ENCODE assay signal across 9 cellular contexts in genomic region chr15:45376967-45377629, GRCh38. TPM values are rescaled to one million over a fixed set of nuclear protein-coding genes. Genes with fewer than 3 reads are reported as not detected.
A peak's percentile ranks its signal among the peaks of the same experiment; 100 is the strongest.
DNase-seq lines count a peak whose midpoint lies in the region; ATAC-seq, FAIRE-seq and TF ChIP-seq lines count a peak whose summit lies in the region.
"Had no signal": no experiment of that assay in that cellular context is flagged by ENCODE, and none has a peak within 500 bp of the region (broad histone marks: within the 10 kb centered on the region; RNA-seq: fewer than 3 reads in every experiment).

No MANE protein-coding gene starts in this region.

- no peaks in the 10 kb centered on the region for H4K20me1 ChIP-seq in astrocyte (ENCODE audit: insufficient read depth, low read length)

- DNase-seq in activated CD8-positive, alpha-beta memory T cell treated with anti-CD3 and anti-CD28 coated beads, Interleukin-2, amount 10 ng/mL, durations not matched to agents 7 days and 5 days, result no peak
- DNase-seq in activated CD8-positive, alpha-beta memory T cell treated with anti-CD3 and anti-CD28 coated beads for 24 hours, result no peak
- DNase-seq in astrocyte (ENCODE audit: low read depth), result no peak
- no peak for DNase-seq in testis
- DNase-seq in SW 1271 (lab: John Stamatoyannopoulos, UW), result no peak
- DNase-seq in KG1 (lab: John Stamatoyannopoulos, UW), result no peak
- DNase-seq: NCI-H1048 had no signal

- H3K4me1 Mint-ChIP-seq in activated CD8-positive, alpha-beta memory T cell treated with anti-CD3 and anti-CD28 coated beads, Interleukin-2, amount 10 ng/mL, durations not matched to agents 7 days and 5 days, result peaks cover 18% of the 10 kb centered on the region
- peaks cover 14% of the 10 kb centered on the region for H3K4me1 Mint-ChIP-seq in astrocyte (ENCODE audit: low read depth, unreplicated experiment)

- H3K9ac ChIP-seq in astrocyte (ENCODE audit: low read length), result peak overlapping the region; percentile 54

- H3K4me3 ChIP-seq in astrocyte (ENCODE audit: insufficient read depth, low read depth, low read length), result peak overlapping the region; percentile 54
- H3K4me3 ChIP-seq in mesodermal cell (ENCODE audit: extremely low read depth, insufficient read depth, low read length, poor library complexity, severe bottlenecking), result peak overlapping the region; percentile 47
- H3K4me3 ChIP-seq in testis, result peak overlapping the region; percentile 69 to 78

- H3K4me2 ChIP-seq in astrocyte (ENCODE audit: low read length), result peak overlapping the region; percentile 98

- no peaks in the 10 kb centered on the region for H3K79me2 ChIP-seq in astrocyte (ENCODE audit: insufficient read depth, low read length)

- H2AFZ ChIP-seq in astrocyte (ENCODE audit: low read depth, low read length), result peak overlapping the region; percentile 96

- no peak overlapping the region for H3K27ac Mint-ChIP-seq in activated CD8-positive, alpha-beta memory T cell treated with anti-CD3 and anti-CD28 coated beads, Interleukin-2, amount 10 ng/mL, durations not matched to agents 7 days and 5 days
- H3K27ac Mint-ChIP-seq in astrocyte (ENCODE audit: unreplicated experiment), result no peak overlapping the region

- TF ChIP-seq CTCF in astrocyte (IDR thresholded peaks at IDR 0.05; ENCODE audit: insufficient read depth, low read depth, low read length) (no peak), testis (IDR thresholded peaks at IDR 0.05) (no peak)

- no peaks in the 10 kb centered on the region for H3K9me3 ChIP-seq in astrocyte (ENCODE audit: insufficient read depth, low read depth, low read length)
- H3K9me3 ChIP-seq in mesodermal cell (ENCODE audit: control insufficient read depth, low read length), result no peaks in the 10 kb centered on the region
- H3K9me3 ChIP-seq in testis, result no peaks in the 10 kb centered on the region

- no peak overlapping the region for H3K27ac ChIP-seq in astrocyte (ENCODE audit: low read depth, low read length)
- no peak overlapping the region for H3K27ac ChIP-seq in mesodermal cell (ENCODE audit: low read depth, low read length, severe bottlenecking)
- H3K27ac ChIP-seq in testis, result peak overlapping the region in 1 of 2 donors; percentile 79

- no peaks in the 10 kb centered on the region for H3K9me3 Mint-ChIP-seq in activated CD8-positive, alpha-beta memory T cell treated with anti-CD3 and anti-CD28 coated beads, Interleukin-2, amount 10 ng/mL, durations not matched to agents 7 days and 5 days (ENCODE audit: low read depth)
- H3K9me3 Mint-ChIP-seq in astrocyte (ENCODE audit: unreplicated experiment), result no peaks in the 10 kb centered on the region

- H3K36me3 ChIP-seq in astrocyte (ENCODE audit: insufficient read depth, low read length) (no peaks in the 10 kb centered on the region), mesodermal cell (ENCODE audit: control insufficient read depth, insufficient read depth, low read length) (no peaks in the 10 kb centered on the region), testis (ENCODE audit: low read depth, missing control alignments) (no peaks in the 10 kb centered on the region)

- H3K4me1 ChIP-seq in astrocyte (ENCODE audit: insufficient read depth, low read length), result peaks cover 12% of the 10 kb centered on the region
- peaks cover 20% of the 10 kb centered on the region for H3K4me1 ChIP-seq in mesodermal cell (ENCODE audit: control insufficient read depth, insufficient read depth, low read length, poor library complexity, severe bottlenecking)
- peaks cover 4% of the 10 kb centered on the region for H3K4me1 ChIP-seq in testis

- H3K27me3 ChIP-seq in astrocyte (ENCODE audit: insufficient read depth, low read length) (peaks cover 48% of the 10 kb centered on the region), testis (no peaks in the 10 kb centered on the region)

- no peaks in the 10 kb centered on the region for H3K36me3 Mint-ChIP-seq in activated CD8-positive, alpha-beta memory T cell treated with anti-CD3 and anti-CD28 coated beads, Interleukin-2, amount 10 ng/mL, durations not matched to agents 7 days and 5 days
- H3K36me3 Mint-ChIP-seq in astrocyte (ENCODE audit: low read depth, unreplicated experiment), result no peaks in the 10 kb centered on the region

- H3K4me3 Mint-ChIP-seq in activated CD8-positive, alpha-beta memory T cell treated with anti-CD3 and anti-CD28 coated beads, Interleukin-2, amount 10 ng/mL, durations not matched to agents 7 days and 5 days, result peak overlapping the region; percentile 58
- H3K4me3 Mint-ChIP-seq in astrocyte (ENCODE audit: unreplicated experiment), result peak overlapping the region; percentile 93

- intact Hi-C loops in testis (cut with DNase I; ENCODE audit: low total_unique reads), result no loop called here

- FAIRE-seq in astrocyte (lab: Jason Lieb, UNC), result no peak

- no peak for ATAC-seq in activated CD8-positive, alpha-beta memory T cell treated with anti-CD3 and anti-CD28 coated beads, Interleukin-2, amount 10 ng/mL, durations not matched to agents 7 days and 5 days
- no peak for ATAC-seq in HG02884 (IDR thresholded peaks at IDR 0.05; ENCODE audit: unreplicated experiment)

- CTCF ChIA-PET in activated CD8-positive, alpha-beta memory T cell treated with anti-CD3 and anti-CD28 coated beads, Interleukin-2, amount 10 ng/mL, durations not matched to agents 7 days and 5 days (lab: Charles Lee), result interaction anchor here (0.9 to 2.0 kb wide), 4 partner anchors 13 to 214 kb away, joined by 3 to 7 read pairs (median 5); a partner anchor contains a TSS

- TF ChIP-seq POLR2A in testis (IDR thresholded peaks at IDR 0.05), result no peak

- 42 to 46% methylated on average over 2 of the region's 5 CpGs for WGBS in mesodermal cell (ENCODE audit: insufficient coverage in 2 of 2), 2 experiments
- WGBS in testis, 2 donors, result 8 to 16% methylated on average over 5 of the region's 5 CpGs

- peaks cover 74% of the 10 kb centered on the region for H3K27me3 Mint-ChIP-seq in activated CD8-positive, alpha-beta memory T cell treated with anti-CD3 and anti-CD28 coated beads, Interleukin-2, amount 10 ng/mL, durations not matched to agents 7 days and 5 days
- H3K27me3 Mint-ChIP-seq in astrocyte (ENCODE audit: low read depth, unreplicated experiment), result peaks cover 10% of the 10 kb centered on the region

RNA-seq across cellular contexts. Expression of gene GATM, which starts 1.2 kb away (rescaled TPM):
- total RNA-seq in activated CD8-positive, alpha-beta memory T cell treated with anti-CD3 and anti-CD28 coated beads, Interleukin-2, amount 10 ng/mL, durations not matched to agents 7 days and 5 days, result 1 to 10 TPM; 2.0 to 2.7 TPM
- total RNA-seq in astrocyte (5.1 and 5.4 TPM in 2 replicates), testis (100 to 1,000 TPM; 386 to 446 TPM)
- 5.2 TPM for polyA plus RNA-seq in mesodermal cell (2013, experiment 1 of 2)
- polyA plus RNA-seq in mesodermal cell (2013, experiment 2 of 2), result 9.4 TPM
- 147 TPM for polyA plus RNA-seq in testis (ENCODE audit: insufficient read depth, low read depth, low replicate concordance)

Comparison
In these comparisons a context has a peak if more than half of its experiments do, and no peak if none do; other contexts are left out.
1. RNA of gene GATM, which starts 1.2 kb away (total RNA-seq): 386 to 446 TPM in testis; 5.1 to 5.4 TPM in astrocyte and 2.0 to 2.7 TPM in activated CD8-positive, alpha-beta memory T cell treated with anti-CD3 and anti-CD28 coated beads, Interleukin-2, amount 10 ng/mL, durations not matched to agents 7 days and 5 days; every median in the first group is over 10 times any median in the second.
2. Peak in every context shown above with its lines, with median percentiles within 50 percentile points of each other: H3K4me3 ChIP-seq.